Comparison of ENCODE assay signal across 17 cellular contexts in genomic region chr2:158325031-158325781, GRCh38.
DNase-seq lines count a peak whose midpoint lies in the region; ATAC-seq, FAIRE-seq and TF ChIP-seq lines count a peak whose summit lies in the region.
"Had no signal": no experiment of that assay in that cellular context is flagged by ENCODE, and none has a peak within 500 bp of the region (broad histone marks: within the 10 kb centered on the region; RNA-seq: fewer than 3 reads in every experiment).

No MANE protein-coding gene starts in this region.

- no peak overlapping the region for H4K8ac ChIP-seq in IMR-90 (ENCODE audit: low read depth in 2 of 2, low read length in 2 of 2)

- H2BK120ac ChIP-seq in IMR-90 (ENCODE audit: low read depth, low read length): no peak overlapping the region

- no peaks in the 10 kb centered on the region for H3K79me1 ChIP-seq in IMR-90 (ENCODE audit: low read depth in 1 of 2, low read length in 2 of 2)

- no peak overlapping the region for H3K56ac ChIP-seq in IMR-90 (ENCODE audit: extremely low read depth, insufficient read depth, low read length)

- no peaks in the 10 kb centered on the region for H3K9me1 ChIP-seq in IMR-90 (ENCODE audit: insufficient read depth, low read length)
- no peaks in the 10 kb centered on the region for H3K9me1 ChIP-seq in K562 (ENCODE audit: control insufficient read depth, insufficient read depth, low read length)

- WGBS in IMR-90 (ENCODE audit: extremely low coverage in 2 of 2, insufficient read length in 1 of 2), 2 experiments: 70% methylated on average over 4 of the region's 5 CpGs; no CpG with 5 or more reads in 1 of the 2 experiments
- WGBS in K562 (ENCODE audit: insufficient coverage, low coverage, missing lambda C conversion rate): 18% methylated on average over 5 of the region's 5 CpGs

- CTCF ChIA-PET in IMR-90 (lab: Yijun Ruan, JAX) (no interaction called here), K562 (lab: Yijun Ruan, JAX; ENCODE audit: low intra/inter-chr PET ratio) (no interaction called here)

- DNase-seq in AG20443 (ENCODE audit: low spot score) (peak; percentile 44), IMR-90 (peak; percentile 29), K562 (ENCODE audit: extremely low read depth in 1 of 4, low spot score in 3 of 4) (no peak), left lung (no peak), omental fat pad (ENCODE audit: low spot score) (no peak), midbrain (lab: John Stamatoyannopoulos, UW) (no peak)
- DNase-seq: activated naive CD4-positive, alpha-beta T cell treated with Interleukin-2 at 50 U/mL for 16 hours; cerebellar nuclear complex; DND-41; SK-N-SH; stimulated activated CD8-positive, alpha-beta memory T cell treated with anti-CD3 and anti-CD28 coated beads, Interleukin-4, amount 100 ng/mL, for 48 hours; WERI-Rb-1 had no signal

- FAIRE-seq in K562 (lab: Jason Lieb, UNC): no peak

- no peak for TF ChIP-seq EP300 in K562 (IDR thresholded peaks at IDR 0.05; ENCODE audit: low read length)

- H2BK20ac ChIP-seq in IMR-90 (ENCODE audit: low read depth, low read length): no peak overlapping the region

- H3K27ac ChIP-seq in IMR-90 (ENCODE audit: insufficient read depth, low read length): no peak overlapping the region
- H3K27ac ChIP-seq in K562 (ENCODE audit: extremely low read depth, low read depth, low read length): peak overlapping the region; percentile 59; the same call in 1 of the 3 replicates
- H3K27ac ChIP-seq in left lung: no peak overlapping the region
- H3K27ac ChIP-seq: esophagus muscularis mucosa, parathyroid adenoma, tibial nerve, WERI-Rb-1 had no signal

- ATAC-seq in IMR-90 (ENCODE audit: low read depth): no peak
- peak; percentile 41 for ATAC-seq in K562
- ATAC-seq in left lung: peak; percentile 34
- ATAC-seq in omental fat pad (ENCODE audit: low FRiP score): no peak
- no peak for ATAC-seq in HG03159 (IDR thresholded peaks at IDR 0.05; ENCODE audit: unreplicated experiment)
- no peak for ATAC-seq in HG02938 (IDR thresholded peaks at IDR 0.05; ENCODE audit: unreplicated experiment)

- H3K4me1 ChIP-seq in IMR-90 (ENCODE audit: control insufficient read depth, insufficient read depth, low read length): no peaks in the 10 kb centered on the region
- peaks cover 3 to 31% of the 10 kb centered on the region in 2 experiments; a peak in 4 of 5 replicates for H3K4me1 ChIP-seq in K562 (replicated peaks in 1 of 2; ENCODE audit: control insufficient read depth in 2 of 2, insufficient read depth in 2 of 2, low read length in 2 of 2)
- H3K4me1 ChIP-seq in left lung: no peaks in the 10 kb centered on the region
- H3K4me1 ChIP-seq: esophagus muscularis mucosa, parathyroid adenoma, tibial nerve had no signal

- no peak overlapping the region for H2BK5ac ChIP-seq in IMR-90 (ENCODE audit: low read depth, low read length, poor library complexity, severe bottlenecking)

- POLR2A ChIA-PET in IMR-90 (lab: Charles Lee; ENCODE audit: unreplicated experiment) (no interaction called here), K562 (lab: Yijun Ruan, JAX) (no interaction called here)

- no peaks in the 10 kb centered on the region for H3K36me3 ChIP-seq in IMR-90 (ENCODE audit: control insufficient read depth, insufficient read depth, low read length)
- no peaks in the 10 kb centered on the region for H3K36me3 ChIP-seq in K562 (ENCODE audit: control insufficient read depth, insufficient read depth, low read length)
- H3K36me3 ChIP-seq in left lung: no peaks in the 10 kb centered on the region
- H3K36me3 ChIP-seq: esophagus muscularis mucosa, tibial nerve, WERI-Rb-1 had no signal

- H2AFZ ChIP-seq in IMR-90 (replicated peaks; ENCODE audit: low read length, poor library complexity) (no peak overlapping the region), K562 (ENCODE audit: low read depth, low read length) (no peak overlapping the region)
- H2AFZ ChIP-seq: parathyroid adenoma had no signal

- H4K20me1 ChIP-seq in IMR-90 (ENCODE audit: insufficient read depth, low read length) (no peaks in the 10 kb centered on the region), K562 (replicated peaks; ENCODE audit: control insufficient read depth, insufficient read depth, low read length) (no peaks in the 10 kb centered on the region)

- H4K5ac ChIP-seq in IMR-90 (ENCODE audit: low read depth, low read length): no peak overlapping the region

- TF ChIP-seq CTCF in IMR-90 (conservative IDR thresholded peaks at IDR 0.05; ENCODE audit: low read depth, low read length): no peak
- TF ChIP-seq CTCF in K562 (IDR thresholded peaks at IDR 0.05 in 2 of 3, conservative IDR thresholded peaks at IDR 0.05 in 1 of 3; ENCODE audit: insufficient read depth in 2 of 3, low read depth in 1 of 3, low read length in 3 of 3): no peak
- TF ChIP-seq CTCF in left lung (IDR thresholded peaks at IDR 0.05): no peak
- no peak for TF ChIP-seq CTCF in omental fat pad (IDR thresholded peaks at IDR 0.05)

- dilution Hi-C loops in IMR-90 (cut with HindIII; ENCODE audit: low sequenced_read_pairs, unreplicated experiment): no loop called here

- in situ Hi-C loops in IMR-90 (cut with MboI; ENCODE audit: low sequenced_read_pairs): no loop called here
- in situ Hi-C loops in K562 (cut with MboI): no loop called here

- H3K4me3 ChIP-seq in IMR-90 (ENCODE audit: insufficient read depth, low read depth, low read length) (no peak overlapping the region), K562 (no peak overlapping the region), left lung (no peak overlapping the region)
- H3K4me3 ChIP-seq: esophagus muscularis mucosa, tibial nerve had no signal

- H2BK15ac ChIP-seq in IMR-90 (ENCODE audit: low read depth, low read length): no peak overlapping the region

- TF ChIP-seq RAD21 in IMR-90 (IDR thresholded peaks at IDR 0.05; ENCODE audit: low read length) (no peak), K562 (CRISPR knock-in tag; conservative IDR thresholded peaks at IDR 0.05 in 1 of 2, IDR thresholded peaks at IDR 0.05 in 1 of 2) (no peak)

- BruUV-seq in IMR-90 (replicated peaks; lab: Mats Ljungman, UMichigan) (no TSS peak), K562 (replicated peaks; lab: Mats Ljungman, UMichigan) (no TSS peak)

- no peak overlapping the region for H3K23ac ChIP-seq in IMR-90 (ENCODE audit: low read depth, low read length)

- no peak overlapping the region for H3K14ac ChIP-seq in IMR-90 (replicated peaks; ENCODE audit: low read depth, low read length)

- H2AK5ac ChIP-seq in IMR-90 (ENCODE audit: low read depth, low read length): no peak overlapping the region

- H3K27me3 ChIP-seq in IMR-90 (ENCODE audit: control insufficient read depth, insufficient read depth, low read length) (no peaks in the 10 kb centered on the region), K562 (ENCODE audit: control insufficient read depth in 2 of 2, insufficient read depth in 2 of 2, low read length in 2 of 2) (no peaks in the 10 kb centered on the region), left lung (no peaks in the 10 kb centered on the region)
- H3K27me3 ChIP-seq: esophagus muscularis mucosa, tibial nerve had no signal

- H3K4me2 ChIP-seq in IMR-90 (ENCODE audit: low read depth, low read length) (no peak overlapping the region), K562 (ENCODE audit: insufficient read depth, low read length) (no peak overlapping the region)
- H3K4me2 ChIP-seq: SK-N-SH had no signal

- H3K79me2 ChIP-seq in K562 (ENCODE audit: control insufficient read depth, insufficient read depth, low read length): no peaks in the 10 kb centered on the region
- H3K79me2 ChIP-seq: parathyroid adenoma had no signal

- no peak overlapping the region for H2AK9ac ChIP-seq in IMR-90 (replicated peaks; ENCODE audit: low read depth, low read length, poor library complexity)

- TF ChIP-seq POLR2A in IMR-90 (IDR thresholded peaks at IDR 0.05; ENCODE audit: low read depth, low read length) (no peak), K562 (conservative IDR thresholded peaks at IDR 0.05) (no peak)

- no peak overlapping the region for H4K91ac ChIP-seq in IMR-90 (ENCODE audit: insufficient read depth, low read depth, low read length)

- intact Hi-C loops in IMR-90 (cut with micrococcal nuclease): no loop called here
- intact Hi-C loops in K562 (cut with micrococcal nuclease): no loop called here
- intact Hi-C loops in left lung (cut with DNase I): no loop called here

- H3K4ac ChIP-seq in IMR-90 (ENCODE audit: low read depth, low read length): no peak overlapping the region

- H3K9ac ChIP-seq in IMR-90 (ENCODE audit: low read depth, low read length) (no peak overlapping the region), K562 (ENCODE audit: insufficient read depth in 1 of 2, low read depth in 2 of 2, low read length in 2 of 2) (no peak overlapping the region)
- H3K9ac ChIP-seq: parathyroid adenoma, SK-N-SH had no signal

- H3K18ac ChIP-seq in IMR-90 (ENCODE audit: low read depth, low read length): no peak overlapping the region

- H3K9me3 ChIP-seq in IMR-90 (ENCODE audit: control insufficient read depth, insufficient read depth, low read length) (no peaks in the 10 kb centered on the region), K562 (replicated peaks; ENCODE audit: control insufficient read depth, insufficient read depth, low read depth, low read length) (0 out of 2 replicates have a peak, but pooled peaks cover 5% of the 10 kb centered on the region), left lung (peaks cover 0 to 12% of the 10 kb centered on the region in 2 donors)
- H3K9me3 ChIP-seq: SK-N-SH had no signal

TF ChIP-seq in IMR-90, 13 proteins besides CTCF, POLR2A, EP300 and RAD21:
- no peak for TF ChIP-seq NFE2L2 (IDR thresholded peaks at IDR 0.05; ENCODE audit: low read depth, low read length)
- TF ChIP-seq RFX5 (IDR thresholded peaks at IDR 0.05; ENCODE audit: low read depth, low read length): no peak
- no peak for TF ChIP-seq MXI1 (IDR thresholded peaks at IDR 0.05; ENCODE audit: borderline replicate concordance, low read depth, low read length)
- no peak for TF ChIP-seq MAZ (IDR thresholded peaks at IDR 0.05; ENCODE audit: borderline replicate concordance, low read depth, low read length)
- no peak for TF ChIP-seq FOS (IDR thresholded peaks at IDR 0.05; ENCODE audit: low read depth, low read length)
- TF ChIP-seq MAFK (IDR thresholded peaks at IDR 0.05; ENCODE audit: low read depth, low read length): no peak
- TF ChIP-seq CEBPB (IDR thresholded peaks at IDR 0.05; ENCODE audit: low read depth, low read length): no peak

TF ChIP-seq in K562, 482 proteins besides CTCF, POLR2A, EP300 and RAD21 (continues in another document):
- no peak for TF ChIP-seq BRF2 (IDR thresholded peaks at IDR 0.05; ENCODE audit: borderline replicate concordance, insufficient read depth, insufficient read length)

Comparison
In these comparisons a context has a peak if more than half of its experiments do, and no peak if none do; other contexts are left out.
1. DNase-seq: peak in AG20443 (single experiment) and IMR-90 (single experiment); none in K562 (0 of 4), left lung (0 of 2), omental fat pad (single experiment) and midbrain (single experiment).
2. ATAC-seq: peak in K562 (single experiment) and left lung (single experiment); none in IMR-90 (single experiment), omental fat pad (single experiment), HG03159 (single experiment) and HG02938 (single experiment).